Comparison of ENCODE assay signal across 1 cellular context in the genomic region with DNA sequence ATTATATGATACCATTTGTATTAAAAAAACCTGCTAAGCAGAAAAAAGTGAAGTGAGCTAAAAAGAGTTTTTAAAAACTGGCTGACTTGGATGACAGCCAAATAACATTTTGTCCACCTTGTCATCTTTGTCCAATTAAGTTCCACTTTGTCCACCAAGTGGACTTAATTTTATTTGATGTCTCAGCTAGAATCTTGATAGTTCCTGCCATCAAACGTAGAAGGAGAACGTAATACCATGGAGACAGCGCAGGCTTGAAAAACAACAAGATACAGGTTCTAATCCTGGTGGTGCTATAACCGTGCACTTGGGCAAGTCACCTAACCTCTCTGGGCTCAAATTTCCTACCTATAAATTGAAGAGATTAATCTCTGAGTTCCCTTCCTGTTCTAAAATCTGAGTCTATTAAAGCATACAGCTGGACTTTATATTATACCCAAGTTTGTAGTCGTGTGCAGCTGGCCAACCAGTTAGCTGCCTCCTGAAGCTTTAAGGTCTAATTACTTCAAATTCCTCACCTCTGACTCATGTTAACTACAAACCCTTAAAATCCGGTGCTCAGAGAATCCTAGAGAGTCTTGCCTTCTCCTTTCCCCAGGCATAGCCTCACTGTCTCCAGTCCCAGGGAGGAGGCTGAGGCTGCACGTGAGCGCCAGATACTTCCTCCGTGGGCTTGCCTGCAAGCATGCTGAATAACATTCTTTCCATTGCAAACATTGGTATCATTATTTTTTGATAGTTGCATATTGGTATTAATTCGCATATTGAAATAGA.
TF ChIP-seq lines count a peak whose summit lies in the region.

No MANE protein-coding gene starts in this region.

TF ChIP-seq in K562, 482 proteins besides CTCF, POLR2A, EP300 and RAD21 (continued from another document):
- TF ChIP-seq, protein P1, sequence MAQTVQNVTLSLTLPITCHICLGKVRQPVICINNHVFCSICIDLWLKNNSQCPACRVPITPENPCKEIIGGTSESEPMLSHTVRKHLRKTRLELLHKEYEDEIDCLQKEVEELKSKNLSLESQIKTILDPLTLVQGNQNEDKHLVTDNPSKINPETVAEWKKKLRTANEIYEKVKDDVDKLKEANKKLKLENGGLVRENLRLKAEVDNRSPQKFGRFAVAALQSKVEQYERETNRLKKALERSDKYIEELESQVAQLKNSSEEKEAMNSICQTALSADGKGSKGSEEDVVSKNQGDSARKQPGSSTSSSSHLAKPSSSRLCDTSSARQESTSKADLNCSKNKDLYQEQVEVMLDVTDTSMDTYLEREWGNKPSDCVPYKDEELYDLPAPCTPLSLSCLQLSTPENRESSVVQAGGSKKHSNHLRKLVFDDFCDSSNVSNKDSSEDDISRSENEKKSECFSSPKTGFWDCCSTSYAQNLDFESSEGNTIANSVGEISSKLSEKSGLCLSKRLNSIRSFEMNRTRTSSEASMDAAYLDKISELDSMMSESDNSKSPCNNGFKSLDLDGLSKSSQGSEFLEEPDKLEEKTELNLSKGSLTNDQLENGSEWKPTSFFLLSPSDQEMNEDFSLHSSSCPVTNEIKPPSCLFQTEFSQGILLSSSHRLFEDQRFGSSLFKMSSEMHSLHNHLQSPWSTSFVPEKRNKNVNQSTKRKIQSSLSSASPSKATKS (CRISPR knock-in tag; IDR thresholded peaks at IDR 0.05) = no peak
- no peak for TF ChIP-seq ELF4 (CRISPR knock-in tag; IDR thresholded peaks at IDR 0.05)
TF ChIP-seq in K562: peak in this region for 6.
